Comparison of ENCODE assay signal across 23 cellular contexts in genomic region chr3:86629511-86629910, GRCh38.
"Had no signal": no experiment of that assay in that cellular context is flagged by ENCODE, and none has a peak within 500 bp of the region (broad histone marks: within the 10 kb centered on the region; RNA-seq: fewer than 3 reads in every experiment).

No MANE protein-coding gene starts in this region.

- H3K4me3 Mint-ChIP-seq: IgD-negative memory B cell had no signal

- H3K27me3 Mint-ChIP-seq: IgD-negative memory B cell had no signal

- H3K9ac ChIP-seq: KMS-11 had no signal

- H3K36me3 Mint-ChIP-seq: IgD-negative memory B cell had no signal

- H3K9me3 ChIP-seq: Peyer's patch, SJCRH30 had no signal

- H2AFZ ChIP-seq: PC-9 had no signal

- H3K36me3 ChIP-seq: Peyer's patch, SJCRH30 had no signal

- H3K27ac Mint-ChIP-seq: IgD-negative memory B cell had no signal

- H3K4me3 ChIP-seq: K562, PC-9, Peyer's patch, SJCRH30, SK-N-MC had no signal

- H3K4me1 ChIP-seq: Peyer's patch, SJCRH30 had no signal

- H3K27ac ChIP-seq: HL-60, KMS-11, PC-9, Peyer's patch, SJCRH30, SK-N-MC had no signal

- H3K4me2 ChIP-seq: KMS-11, PC-9 had no signal

- DNase-seq: Kasumi-1; MM.1S; NCI-H1092 treated with DMSO at 0.1 percent for 48 hours; NCI-H1436; NCI-H187; NCI-H2029; NCI-H2081 treated with DMSO at 0.1 percent for 48 hours; NCI-H2171 treated with DMSO at 0.1 percent for 48 hours; NCI-H524; NCI-H526 treated with DMSO at 0.1 percent for 48 hours; NCI-H774; NK-92 treated with Interleukin-12 subunit alpha and Interleukin-12 subunit beta, amount 100 ng/mL, for 24 hours; PC-9; Peyer's patch; SHP77 treated with DMSO at 0.1 percent for 48 hours; SJCRH30; T-helper 1 cell had no signal

- ATAC-seq: K562, Right ventricle myocardium inferior had no signal

- H3K4me1 Mint-ChIP-seq: IgD-negative memory B cell had no signal

- H3K27me3 ChIP-seq: Peyer's patch, SJCRH30 had no signal
